In the genomic region with DNA sequence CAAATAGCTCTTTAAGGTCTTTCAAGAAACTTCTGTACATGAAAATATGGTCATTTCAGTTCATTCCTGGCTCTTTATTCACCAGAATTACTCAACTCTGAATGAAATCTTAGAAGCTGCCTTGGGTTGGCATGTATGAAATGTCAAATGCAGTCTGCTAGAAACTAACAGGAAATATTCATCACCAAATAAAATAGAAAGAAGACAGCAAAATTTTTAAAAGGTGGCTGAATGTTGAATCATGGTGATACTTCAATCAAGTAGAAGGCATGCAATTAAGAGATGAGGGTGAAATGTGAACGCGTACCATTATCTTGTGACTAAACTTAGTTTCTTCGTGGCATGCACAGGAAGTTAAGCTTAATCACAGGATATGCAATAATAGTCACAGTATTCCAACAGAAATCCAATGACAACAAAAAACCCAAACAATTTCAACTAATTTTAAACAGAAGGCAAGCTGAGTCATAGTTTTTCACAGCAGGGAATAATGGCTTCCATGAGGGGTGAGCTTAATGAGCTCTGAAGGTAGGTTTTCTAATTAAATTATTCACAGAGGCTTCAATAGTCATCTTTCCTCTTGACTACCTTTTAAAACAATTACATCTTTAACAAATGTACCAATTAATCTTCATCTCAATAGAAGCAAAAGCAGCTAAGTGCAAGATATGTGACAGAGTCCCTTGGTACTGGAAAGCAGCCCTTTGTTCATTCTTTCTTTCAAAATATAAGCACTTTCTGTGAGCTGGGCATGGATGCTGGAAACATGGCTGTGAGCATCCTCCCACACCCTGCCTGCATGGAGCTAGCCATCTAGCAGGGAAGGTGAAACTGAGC, we compare ENCODE assay signal across 10 cellular contexts. TPM values are rescaled to one million over a fixed set of nuclear protein-coding genes. Genes with fewer than 3 reads are reported as not detected.
A peak's percentile ranks its signal among the peaks of the same experiment; 100 is the strongest.
DNase-seq lines count a peak whose midpoint lies in the region; ATAC-seq, FAIRE-seq and TF ChIP-seq lines count a peak whose summit lies in the region.
"Had no signal": no experiment of that assay in that cellular context is flagged by ENCODE, and none has a peak within 500 bp of the region (broad histone marks: within the 10 kb centered on the region; RNA-seq: fewer than 3 reads in every experiment).

No MANE protein-coding gene starts in this region.

- peak overlapping the region; percentile 53 for H2AFZ ChIP-seq in PC-3 (ENCODE audit: low read length)

- no peaks in the 10 kb centered on the region for H4K20me1 ChIP-seq in PC-3 (ENCODE audit: low read length)

- no TSS peak for BruUV-seq in PC-3 (replicated peaks; lab: Mats Ljungman, UMichigan)

- H3K27me3 ChIP-seq in PC-3 (ENCODE audit: low read length) (no peaks in the 10 kb centered on the region), esophagus squamous epithelium (no peaks in the 10 kb centered on the region), psoas muscle (ENCODE audit: insufficient read depth in 3 of 3, low read length in 2 of 3) (no peaks in the 10 kb centered on the region)

- DNase-seq in H54 (ENCODE audit: insufficient read length, low spot score) (peak; percentile 9), PC-3 (peak; percentile 70), esophagus squamous epithelium (lab: John Stamatoyannopoulos, UW) (no peak), retinal pigment epithelial cell (ENCODE audit: low read depth) (peak; percentile 77), left colon (no peak), psoas muscle (no peak)
- no peak for DNase-seq in activated CD4-positive, CD25-positive, alpha-beta regulatory T cell treated with anti-CD3 and anti-CD28 coated beads, Interleukin-2, amount 50 U/mL, for 72 hours
- DNase-seq: naive B cell had no signal

- TF ChIP-seq CTCF in PC-3 (conservative IDR thresholded peaks at IDR 0.05; ENCODE audit: low read depth, low read length): no peak
- TF ChIP-seq CTCF in esophagus squamous epithelium (IDR thresholded peaks at IDR 0.05): no peak
- TF ChIP-seq CTCF in retinal pigment epithelial cell (conservative IDR thresholded peaks at IDR 0.05; ENCODE audit: low read depth, low read length): no peak
- TF ChIP-seq CTCF in psoas muscle (IDR thresholded peaks at IDR 0.05): no peak

- H3K4me3 ChIP-seq in PC-3 (ENCODE audit: low read length) (peak overlapping the region; percentile 37; the same call in 1 of the 2 replicates), esophagus squamous epithelium (peak overlapping the region in 1 of 4 donors; percentile 4), retinal pigment epithelial cell (ENCODE audit: low read length) (peak overlapping the region; percentile 19), psoas muscle (no peak overlapping the region)

- H3F3A ChIP-seq in PC-3 (ENCODE audit: low read length, unreplicated experiment): peaks cover 10% of the 10 kb centered on the region

- H3K9me3 ChIP-seq in PC-3 (ENCODE audit: low read length): no peaks in the 10 kb centered on the region
- H3K9me3 ChIP-seq in esophagus squamous epithelium: no peaks in the 10 kb centered on the region
- no peaks in the 10 kb centered on the region for H3K9me3 ChIP-seq in psoas muscle

- ATAC-seq in PC-3 (peak; percentile 84), left colon (no peak), HG03025 (IDR thresholded peaks at IDR 0.05; ENCODE audit: low FRiP score, unreplicated experiment) (no peak), psoas muscle (no peak)

- CTCF ChIA-PET in PC-3 (lab: Charles Lee): no interaction called here

- H3K9me2 ChIP-seq in PC-3 (replicated peaks; ENCODE audit: low read length): no peaks in the 10 kb centered on the region

- H3K9ac ChIP-seq in PC-3 (ENCODE audit: low read length): peak overlapping the region; percentile 35

- H3K27ac ChIP-seq in PC-3 (ENCODE audit: low read length) (peak overlapping the region; percentile 77), esophagus squamous epithelium (peak overlapping the region; percentile 24 to 41 (median 38)), psoas muscle (no peak overlapping the region)
- H3K27ac ChIP-seq: HL-60 had no signal

- POLR2A ChIA-PET in PC-3 (lab: Charles Lee; ENCODE audit: unreplicated experiment): interaction anchor here (0.6 to 0.7 kb wide), 2 partner anchors 116 to 460 kb away, joined by 4 read pairs; no protein-coding TSS in a partner anchor

- intact Hi-C loops in PC-3 (cut with micrococcal nuclease) (loop anchor here (1.0 kb wide), 1 partner anchor 27 kb away; no protein-coding TSS in a partner anchor), esophagus squamous epithelium (cut with DNase I) (no loop called here), left colon (cut with DNase I, micrococcal nuclease) (no loop called here), psoas muscle (cut with DNase I) (no loop called here)

- peak overlapping the region; percentile 70 for H3K4me2 ChIP-seq in PC-3 (ENCODE audit: low read length)

- H3K36me3 ChIP-seq in PC-3 (ENCODE audit: low read depth, low read length) (no peaks in the 10 kb centered on the region), esophagus squamous epithelium (no peaks in the 10 kb centered on the region), psoas muscle (ENCODE audit: insufficient read depth in 1 of 2, low read depth in 1 of 2) (no peaks in the 10 kb centered on the region)

- FAIRE-seq in H54 (lab: Jason Lieb, UNC): peak; percentile 91

- H3K79me2 ChIP-seq in PC-3 (ENCODE audit: low read length): peaks cover 20% of the 10 kb centered on the region

- TF ChIP-seq POLR2A in H54 (IDR thresholded peaks at IDR 0.05; ENCODE audit: low read depth, low read length): no peak
- TF ChIP-seq POLR2A in esophagus squamous epithelium (IDR thresholded peaks at IDR 0.05): no peak

- peaks cover 28% of the 10 kb centered on the region for H3K4me1 ChIP-seq in PC-3 (ENCODE audit: insufficient read depth, low read length)
- H3K4me1 ChIP-seq in esophagus squamous epithelium: peaks cover 3 to 8% (median 6%) of the 10 kb centered on the region in 3 donors
- H3K4me1 ChIP-seq in psoas muscle: peaks cover 11% of the 10 kb centered on the region

- 36 to 47% methylated on average over 3 of the region's 3 CpGs for WGBS in esophagus squamous epithelium, 2 donors
- WGBS in psoas muscle, 3 donors: 33 to 49% (median 39%) methylated on average over 3 of the region's 3 CpGs

RNA-seq across cellular contexts. Expression of gene SCFD2, which starts 44.5 kb away (rescaled TPM):
- total RNA-seq in PC-3 (2014; rRNA removed): 36.6 and 40.7 TPM in 2 replicates
- 10 to 100 TPM; 14.3 to 37.8 (median 27.7) TPM for total RNA-seq in esophagus squamous epithelium
- total RNA-seq in left colon: 10 to 100 TPM; 11.1 to 15.8 TPM
- total RNA-seq in psoas muscle: 10 to 100 TPM; 11.2 to 13.3 (median 12.4) TPM
- 1 to 10 TPM; 5.8 to 6.7 (median 6.2) TPM for polyA plus RNA-seq in psoas muscle

RNA-seq across cellular contexts. Expression of gene FIP1L1, which starts 56.1 kb away (rescaled TPM):
- total RNA-seq in PC-3 (2014; rRNA removed) (76.1 and 102 TPM in 2 replicates), esophagus squamous epithelium (10 to 100 TPM; 24.8 to 46.0 (median 32.9) TPM), left colon (10 to 100 TPM; 38.7 to 44.7 TPM), psoas muscle (10 to 100 TPM; 27.0 to 30.3 (median 27.6) TPM)
- polyA plus RNA-seq in psoas muscle: 10 to 100 TPM; 23.5 to 49.6 (median 35.9) TPM

Comparison
In these comparisons a context has a peak if more than half of its experiments do, and no peak if none do; other contexts are left out.
1. DNase-seq: peak in H54 (single experiment), PC-3 (single experiment) and retinal pigment epithelial cell (single experiment); none in esophagus squamous epithelium (single experiment), left colon (0 of 2), psoas muscle (0 of 2) and activated CD4-positive, CD25-positive, alpha-beta regulatory T cell treated with anti-CD3 and anti-CD28 coated beads, Interleukin-2, amount 50 U/mL, for 72 hours (single experiment).